In genomic region chr12:131938082-131938481, GRCh38 we compare ENCODE assay signal across 23 cellular contexts.
"Had no signal": no experiment of that assay in that cellular context is flagged by ENCODE, and none has a peak within 500 bp of the region (broad histone marks: within the 10 kb centered on the region; RNA-seq: fewer than 3 reads in every experiment).

No MANE protein-coding gene starts in this region.

- H3K27ac Mint-ChIP-seq: activated naive CD8-positive, alpha-beta T cell treated with anti-CD3 and anti-CD28 coated beads, Interleukin-2, amount 10 ng/mL, durations not matched to agents 7 days and 5 days; dendritic cell treated with granulocyte-macrophage colony-stimulating factor and Interleukin-4, amounts not matched to agents 40 ng/mL and 50 ng/mL, for 4 days; mesothelial cell of epicardium; natural killer cell; stimulated activated naive CD8-positive, alpha-beta T cell treated with anti-CD3 and anti-CD28 coated beads, Interleukin-15, Interleukin-2, amounts not matched to agents 100 ng/mL and 50 ng/mL, for 24 hours; T-helper 17 cell had no signal

- H3K9me3 ChIP-seq: prostate gland, tibial nerve, vagina had no signal

- H3K4me1 ChIP-seq: prostate gland, tibial nerve, vagina had no signal

- H3K27me3 ChIP-seq: tibial nerve, vagina had no signal

- H3K27me3 Mint-ChIP-seq: activated CD4-positive, alpha-beta T cell treated with anti-CD3 and anti-CD28 coated beads, Interleukin-2, amount 10 ng/mL, durations not matched to agents 24 days and 14 days; activated naive CD8-positive, alpha-beta T cell treated with anti-CD3 and anti-CD28 coated beads, Interleukin-2, amount 10 ng/mL, durations not matched to agents 7 days and 5 days; dendritic cell treated with granulocyte-macrophage colony-stimulating factor and Interleukin-4, amounts not matched to agents 40 ng/mL and 50 ng/mL, for 4 days; stimulated activated naive CD8-positive, alpha-beta T cell treated with anti-CD3 and anti-CD28 coated beads, Interleukin-15, Interleukin-2, amounts not matched to agents 100 ng/mL and 50 ng/mL, for 24 hours; T-helper 17 cell had no signal

- H3K36me3 Mint-ChIP-seq: natural killer cell had no signal

- H3K27ac ChIP-seq: tibial nerve, vagina had no signal

- H3K4me3 Mint-ChIP-seq: activated CD4-positive, alpha-beta T cell treated with anti-CD3 and anti-CD28 coated beads, Interleukin-2, amount 10 ng/mL, durations not matched to agents 24 days and 14 days; activated naive CD8-positive, alpha-beta T cell treated with anti-CD3 and anti-CD28 coated beads, Interleukin-2, amount 10 ng/mL, durations not matched to agents 7 days and 5 days; dendritic cell treated with granulocyte-macrophage colony-stimulating factor and Interleukin-4, amounts not matched to agents 40 ng/mL and 50 ng/mL, for 4 days; mesothelial cell of epicardium; natural killer cell; stimulated activated naive CD8-positive, alpha-beta T cell treated with anti-CD3 and anti-CD28 coated beads, Interleukin-15, Interleukin-2, amounts not matched to agents 100 ng/mL and 50 ng/mL, for 24 hours; T-helper 17 cell had no signal

- DNase-seq: activated CD4-positive, alpha-beta T cell treated with anti-CD3 and anti-CD28 coated beads, Interleukin-2, amount 10 ng/mL, durations not matched to agents 24 days and 14 days; activated naive CD4-positive, alpha-beta T cell treated with Interleukin-2 at 50 U/mL for 16 hours; activated naive CD8-positive, alpha-beta T cell treated with anti-CD3 and anti-CD28 coated beads, Interleukin-2, amount 10 ng/mL, durations not matched to agents 7 days and 5 days; activated T-cell treated with anti-CD3 and anti-CD28 coated beads, Interleukin-2, amount 50 U/mL, for 1 hour; amygdala; effector CD4-positive, alpha-beta T cell; erythroblast; foreskin fibroblast; natural killer cell; stimulated activated CD4-positive, alpha-beta T cell treated with anti-CD3 and anti-CD28 coated beads, Interleukin-4, amount 100 ng/mL, for 24 hours; substantia nigra; SW 1271; T-helper 17 cell had no signal

- ATAC-seq: left lobe of liver, natural killer cell, T-helper 17 cell had no signal

- H3K9me3 Mint-ChIP-seq: activated CD4-positive, alpha-beta T cell treated with anti-CD3 and anti-CD28 coated beads, Interleukin-2, amount 10 ng/mL, durations not matched to agents 24 days and 14 days; activated naive CD8-positive, alpha-beta T cell treated with anti-CD3 and anti-CD28 coated beads, Interleukin-2, amount 10 ng/mL, durations not matched to agents 7 days and 5 days; dendritic cell treated with granulocyte-macrophage colony-stimulating factor and Interleukin-4, amounts not matched to agents 40 ng/mL and 50 ng/mL, for 4 days; mesothelial cell of epicardium; natural killer cell; stimulated activated naive CD8-positive, alpha-beta T cell treated with anti-CD3 and anti-CD28 coated beads, Interleukin-15, Interleukin-2, amounts not matched to agents 100 ng/mL and 50 ng/mL, for 24 hours had no signal

- H3K4me3 ChIP-seq: lung, prostate gland, tibial nerve, vagina had no signal

- H3K4me1 Mint-ChIP-seq: activated CD4-positive, alpha-beta T cell treated with anti-CD3 and anti-CD28 coated beads, Interleukin-2, amount 10 ng/mL, durations not matched to agents 24 days and 14 days; activated naive CD8-positive, alpha-beta T cell treated with anti-CD3 and anti-CD28 coated beads, Interleukin-2, amount 10 ng/mL, durations not matched to agents 7 days and 5 days; mesothelial cell of epicardium; natural killer cell had no signal

- FAIRE-seq: endometrium, keratinocyte had no signal
